9 cellular contexts compared by ENCODE assay signal in the genomic region with DNA sequence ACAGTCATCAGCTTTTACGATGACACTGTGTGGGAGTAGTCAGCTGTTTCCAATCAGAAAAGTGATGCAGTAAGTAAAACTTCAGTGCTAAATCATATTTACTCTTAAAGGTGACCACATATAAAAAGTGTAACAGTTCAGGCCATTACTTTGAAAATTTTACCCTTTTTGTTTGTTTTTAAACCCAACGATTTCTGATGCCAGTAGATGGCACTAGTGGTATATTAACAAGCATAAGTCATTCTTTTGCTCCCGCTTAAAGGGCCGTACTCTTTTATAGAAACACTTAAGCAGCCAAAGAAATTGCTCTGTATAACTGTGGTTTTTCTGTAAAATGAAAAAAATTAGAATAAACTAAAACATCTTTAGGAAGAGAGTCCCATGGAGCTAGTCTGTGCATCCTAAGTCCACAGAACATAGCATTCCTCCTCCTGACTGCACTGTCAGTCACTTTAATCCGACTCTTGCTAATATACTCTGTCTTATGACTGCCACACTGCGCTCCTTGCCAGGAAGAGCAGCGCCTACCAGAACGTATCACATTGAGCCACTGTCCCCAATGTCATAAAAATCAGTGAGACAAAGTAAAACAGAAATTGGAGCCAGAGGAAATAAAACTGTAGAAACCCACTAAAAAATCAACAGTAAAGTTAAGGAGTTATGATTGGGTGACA. TPM values are rescaled to one million over a fixed set of nuclear protein-coding genes. Genes with fewer than 3 reads are reported as not detected.
A peak's percentile ranks its signal among the peaks of the same experiment; 100 is the strongest.
DNase-seq lines count a peak whose midpoint lies in the region; ATAC-seq and TF ChIP-seq lines count a peak whose summit lies in the region.
"Had no signal": no experiment of that assay in that cellular context is flagged by ENCODE, and none has a peak within 500 bp of the region (broad histone marks: within the 10 kb centered on the region; RNA-seq: fewer than 3 reads in every experiment).

No MANE protein-coding gene starts in this region.

- H3K27ac Mint-ChIP-seq in activated CD4-positive, alpha-beta T cell treated with anti-CD3 and anti-CD28 coated beads, Interleukin-2, amount 10 ng/mL, durations not matched to agents 24 days and 14 days = no peak overlapping the region
- H3K27ac Mint-ChIP-seq in WTC11 = peak overlapping the region; percentile 90; the same call in 1 of the 2 replicates
- H3K27ac Mint-ChIP-seq: activated naive CD4-positive, alpha-beta T cell treated with anti-CD3 and anti-CD28 coated beads, Interleukin-2, amount 50 U/mL, for 24 hours had no signal

- TF ChIP-seq CTCF in WTC11 (IDR thresholded peaks at IDR 0.05) (no peak), cardiac muscle cell (IDR thresholded peaks at IDR 0.05; ENCODE audit: low read depth, low read length) (peak; percentile 65), retinal pigment epithelial cell (conservative IDR thresholded peaks at IDR 0.05; ENCODE audit: low read depth, low read length) (peak; percentile 57)

- no peaks in the 10 kb centered on the region for H3K9me3 ChIP-seq in cardiac muscle cell (ENCODE audit: low read depth)

- H3K36me3 ChIP-seq in cardiac muscle cell = no peaks in the 10 kb centered on the region

- peak; percentile 75 for DNase-seq in activated CD4-positive, alpha-beta T cell treated with anti-CD3 and anti-CD28 coated beads, Interleukin-2, amount 10 ng/mL, durations not matched to agents 24 days and 14 days
- DNase-seq in activated CD4-positive, alpha-beta T cell treated with anti-CD3 and anti-CD28 coated beads for 1 hour = no peak
- DNase-seq in NCI-H1417 treated with DMSO at 0.1 percent for 48 hours (lab: John Stamatoyannopoulos, UW) (peak; percentile 34), WTC11 (ENCODE audit: low spot score) (no peak), cardiac muscle cell (ENCODE audit: low read depth in 1 of 2, low spot score in 1 of 2) (peak; percentile 60 to 78), retinal pigment epithelial cell (ENCODE audit: low read depth) (no peak)
- DNase-seq in activated T-cell treated with anti-CD3 and anti-CD28 coated beads, Interleukin-2, amount 50 U/mL, for 4 hours = no peak

- peaks cover 21% of the 10 kb centered on the region for H3K4me1 ChIP-seq in cardiac muscle cell (ENCODE audit: low read depth)

- ATAC-seq in WTC11 (no peak), HG03135 (IDR thresholded peaks at IDR 0.05; ENCODE audit: unreplicated experiment) (no peak)
- ATAC-seq in activated T-cell treated with anti-CD3 and anti-CD28 coated beads, Interleukin-2, amount 50 U/mL, for 4 hours = no peak

- H3K27me3 Mint-ChIP-seq in activated CD4-positive, alpha-beta T cell treated with anti-CD3 and anti-CD28 coated beads, Interleukin-2, amount 10 ng/mL, durations not matched to agents 24 days and 14 days = peaks cover 1% of the 10 kb centered on the region
- no peaks in the 10 kb centered on the region for H3K27me3 Mint-ChIP-seq in WTC11 (ENCODE audit: low read depth)
- no peaks in the 10 kb centered on the region for H3K27me3 Mint-ChIP-seq in activated T-cell treated with anti-CD3 and anti-CD28 coated beads, Interleukin-2, amount 50 U/mL, for 4 hours (ENCODE audit: low read depth)
- H3K27me3 Mint-ChIP-seq: activated naive CD4-positive, alpha-beta T cell treated with anti-CD3 and anti-CD28 coated beads, Interleukin-2, amount 50 U/mL, for 24 hours had no signal

- H3K9me3 Mint-ChIP-seq in activated CD4-positive, alpha-beta T cell treated with anti-CD3 and anti-CD28 coated beads, Interleukin-2, amount 10 ng/mL, durations not matched to agents 24 days and 14 days = no peaks in the 10 kb centered on the region
- H3K9me3 Mint-ChIP-seq in WTC11 = no peaks in the 10 kb centered on the region
- H3K9me3 Mint-ChIP-seq in activated T-cell treated with anti-CD3 and anti-CD28 coated beads, Interleukin-2, amount 50 U/mL, for 4 hours = no peaks in the 10 kb centered on the region
- H3K9me3 Mint-ChIP-seq: activated naive CD4-positive, alpha-beta T cell treated with anti-CD3 and anti-CD28 coated beads, Interleukin-2, amount 50 U/mL, for 24 hours had no signal

- intact Hi-C loops in activated CD4-positive, alpha-beta T cell treated with anti-CD3 and anti-CD28 coated beads, Interleukin-2, amount 10 ng/mL, durations not matched to agents 24 days and 14 days (cut with micrococcal nuclease) = loop anchor here (1.0 to 5.0 kb wide), 5 partner anchors 80 to 337 kb away; no protein-coding TSS in a partner anchor

- H3K36me3 Mint-ChIP-seq in activated CD4-positive, alpha-beta T cell treated with anti-CD3 and anti-CD28 coated beads, Interleukin-2, amount 10 ng/mL, durations not matched to agents 24 days and 14 days (ENCODE audit: low read depth) = no peaks in the 10 kb centered on the region
- peaks cover 14% of the 10 kb centered on the region for H3K36me3 Mint-ChIP-seq in WTC11
- H3K36me3 Mint-ChIP-seq in activated T-cell treated with anti-CD3 and anti-CD28 coated beads, Interleukin-2, amount 50 U/mL, for 4 hours (ENCODE audit: insufficient read depth) = no peaks in the 10 kb centered on the region
- H3K36me3 Mint-ChIP-seq: activated naive CD4-positive, alpha-beta T cell treated with anti-CD3 and anti-CD28 coated beads, Interleukin-2, amount 50 U/mL, for 24 hours had no signal

- no peak overlapping the region for H3K27ac ChIP-seq in cardiac muscle cell

- H3K27me3 ChIP-seq in cardiac muscle cell = no peaks in the 10 kb centered on the region

- H3K4me3 ChIP-seq in cardiac muscle cell = no peak overlapping the region
- no peak overlapping the region for H3K4me3 ChIP-seq in retinal pigment epithelial cell (ENCODE audit: low read length)

- CTCF ChIA-PET in WTC11 (lab: Charles Lee) = interaction anchor here (1.2 to 2.7 kb wide), 4 partner anchors 80 to 165 kb away, joined by 3 to 29 read pairs (median 8); no protein-coding TSS in a partner anchor

- no peaks in the 10 kb centered on the region for H3K4me1 Mint-ChIP-seq in activated CD4-positive, alpha-beta T cell treated with anti-CD3 and anti-CD28 coated beads, Interleukin-2, amount 10 ng/mL, durations not matched to agents 24 days and 14 days
- H3K4me1 Mint-ChIP-seq in WTC11 = peaks cover 9% of the 10 kb centered on the region; the same call in 1 of the 2 replicates
- no peaks in the 10 kb centered on the region for H3K4me1 Mint-ChIP-seq in activated T-cell treated with anti-CD3 and anti-CD28 coated beads, Interleukin-2, amount 50 U/mL, for 4 hours (ENCODE audit: low read depth)
- H3K4me1 Mint-ChIP-seq: activated naive CD4-positive, alpha-beta T cell treated with anti-CD3 and anti-CD28 coated beads, Interleukin-2, amount 50 U/mL, for 24 hours had no signal

- POLR2A ChIA-PET in WTC11 (lab: Charles Lee) = no interaction called here

- H3K4me3 Mint-ChIP-seq in activated CD4-positive, alpha-beta T cell treated with anti-CD3 and anti-CD28 coated beads, Interleukin-2, amount 10 ng/mL, durations not matched to agents 24 days and 14 days = no peak overlapping the region
- no peak overlapping the region for H3K4me3 Mint-ChIP-seq in WTC11
- H3K4me3 Mint-ChIP-seq in activated T-cell treated with anti-CD3 and anti-CD28 coated beads, Interleukin-2, amount 50 U/mL, for 4 hours = no peak overlapping the region
- H3K4me3 Mint-ChIP-seq: activated naive CD4-positive, alpha-beta T cell treated with anti-CD3 and anti-CD28 coated beads, Interleukin-2, amount 50 U/mL, for 24 hours had no signal

TF ChIP-seq in WTC11, 78 proteins besides CTCF, POLR2A, EP300 and RAD21:
- TF ChIP-seq GRHL2 (CRISPR knock-in tag; IDR thresholded peaks at IDR 0.05; ENCODE audit: insufficient replicate concordance, severe bottlenecking) = no peak
- TF ChIP-seq ZNF425 (CRISPR knock-in tag; conservative IDR thresholded peaks at IDR 0.05) = no peak
TF ChIP-seq in WTC11: peak in this region for 0.

RNA-seq across cellular contexts. Expression of gene HEBP2, which starts 25.1 kb away (rescaled TPM):
- 16.2 and 17.4 TPM in 2 replicates for total RNA-seq in activated CD4-positive, alpha-beta T cell treated with anti-CD3 and anti-CD28 coated beads, Interleukin-2, amount 10 ng/mL, durations not matched to agents 24 days and 14 days
- total RNA-seq in WTC11 (2021) (31.9 to 40.9 TPM (median 36.1 TPM) in 3 replicates), cardiac muscle cell (55.9 and 62.2 TPM in 2 replicates)
- polyA plus RNA-seq in cardiac muscle cell = 97.1 and 109 TPM in 2 replicates
- total RNA-seq in activated T-cell treated with anti-CD3 and anti-CD28 coated beads, Interleukin-2, amount 50 U/mL, for 4 hours = 10 to 100 TPM in 2 of 3 donors, 1 to 10 TPM in 1; 1.7 to 16.4 (median 14.3) TPM

RNA-seq across cellular contexts. Expression of gene SMIM28, which starts 51.4 kb away (rescaled TPM):
- total RNA-seq in activated CD4-positive, alpha-beta T cell treated with anti-CD3 and anti-CD28 coated beads, Interleukin-2, amount 10 ng/mL, durations not matched to agents 24 days and 14 days = not detected in 2 replicates
- total RNA-seq in WTC11 (2021) (not detected in 3 replicates), cardiac muscle cell (not detected in 2 replicates)
- not detected in 2 replicates for polyA plus RNA-seq in cardiac muscle cell
- total RNA-seq in activated T-cell treated with anti-CD3 and anti-CD28 coated beads, Interleukin-2, amount 50 U/mL, for 4 hours = not detected

Comparison
In these comparisons a context has a peak if more than half of its experiments do, and no peak if none do; other contexts are left out.
1. DNase-seq: peak in activated CD4-positive, alpha-beta T cell treated with anti-CD3 and anti-CD28 coated beads, Interleukin-2, amount 10 ng/mL, durations not matched to agents 24 days and 14 days (single experiment), NCI-H1417 treated with DMSO at 0.1 percent for 48 hours (single experiment) and cardiac muscle cell (2 of 2); none in activated CD4-positive, alpha-beta T cell treated with anti-CD3 and anti-CD28 coated beads for 1 hour (single experiment), WTC11 (single experiment), retinal pigment epithelial cell (single experiment) and activated T-cell treated with anti-CD3 and anti-CD28 coated beads, Interleukin-2, amount 50 U/mL, for 4 hours (single experiment).